Comparison of ENCODE assay signal across 22 cellular contexts in genomic region chr1:240415532-240415931, GRCh38.
DNase-seq lines count a peak whose midpoint lies in the region; ATAC-seq and TF ChIP-seq lines count a peak whose summit lies in the region.
"Had no signal": no experiment of that assay in that cellular context is flagged by ENCODE, and none has a peak within 500 bp of the region (broad histone marks: within the 10 kb centered on the region; RNA-seq: fewer than 3 reads in every experiment).

No MANE protein-coding gene starts in this region.

- H4K20me1 ChIP-seq in MM.1S (ENCODE audit: insufficient read depth, low read length): no peaks in the 10 kb centered on the region

- H3K4me2 ChIP-seq in MM.1S (ENCODE audit: low read depth, low read length): no peak overlapping the region

- peaks cover 3% of the 10 kb centered on the region for H3K27me3 Mint-ChIP-seq in glutamatergic neuron (ENCODE audit: unreplicated experiment)
- H3K27me3 Mint-ChIP-seq: CD4-positive, CD25-positive, alpha-beta regulatory T cell had no signal

- H2AFZ ChIP-seq in MM.1S (ENCODE audit: low read length): no peak overlapping the region

- H3K9me3 ChIP-seq in Panc1 (ENCODE audit: control insufficient read depth, insufficient read depth, low read depth, low read length) (no peaks in the 10 kb centered on the region), MM.1S (replicated peaks; ENCODE audit: insufficient read depth, low read length) (no peaks in the 10 kb centered on the region)

- H3K4me3 Mint-ChIP-seq in glutamatergic neuron (ENCODE audit: unreplicated experiment): no peak overlapping the region

- POLR2A ChIA-PET in Panc1 (lab: Charles Lee): no interaction called here

- H3K36me3 Mint-ChIP-seq in glutamatergic neuron (ENCODE audit: unreplicated experiment): peaks cover 10% of the 10 kb centered on the region
- H3K36me3 Mint-ChIP-seq: CD4-positive, CD25-positive, alpha-beta regulatory T cell had no signal

- H3K4me3 ChIP-seq in Panc1 (ENCODE audit: low read depth in 2 of 2, low read length in 2 of 2) (no peak overlapping the region), MM.1S (ENCODE audit: low read length) (no peak overlapping the region)
- H3K4me3 ChIP-seq: SK-N-MC had no signal

- DNase-seq in A172 (ENCODE audit: low spot score) (peak; percentile 62), ELR (ENCODE audit: low read depth) (peak; percentile 28), Panc1 (ENCODE audit: low read depth, low spot score) (no peak), iris pigment epithelial cell (ENCODE audit: low read depth) (peak; percentile 34), AG08395 (ENCODE audit: low spot score) (no peak), glomerular visceral epithelial cell (ENCODE audit: extremely low spot score) (no peak), MM.1S (no peak), glutamatergic neuron (no peak)
- DNase-seq: CD4-positive, CD25-positive, alpha-beta regulatory T cell; DMS 273 treated with DMSO at 0.1 percent for 48 hours; GDM1; GOT3; HCEC 1CT; Kasumi-1; NCI-H1092; NCI-H146; NCI-H2029 treated with DMSO at 0.1 percent for 48 hours; NCI-H345; NCI-H524; NCI-H774; SHP77 treated with DMSO at 0.1 percent for 48 hours had no signal

- H3K9me2 ChIP-seq in MM.1S (replicated peaks; ENCODE audit: insufficient read depth, low read length): no peaks in the 10 kb centered on the region

- intact Hi-C loops in Panc1 (cut with micrococcal nuclease; ENCODE audit: unreplicated experiment): no loop called here

- H3K36me3 ChIP-seq in Panc1 (ENCODE audit: control insufficient read depth, insufficient read depth, low read length): no peaks in the 10 kb centered on the region
- no peaks in the 10 kb centered on the region for H3K36me3 ChIP-seq in MM.1S (replicated peaks; ENCODE audit: insufficient read depth, low read length)

- CTCF ChIA-PET in Panc1 (lab: Charles Lee): no interaction called here

- no peaks in the 10 kb centered on the region for H3F3A ChIP-seq in MM.1S (ENCODE audit: insufficient read depth, low read length)

- BruUV-seq in Panc1 (replicated peaks; lab: Mats Ljungman, UMichigan): no TSS peak

- no peak overlapping the region for H3K27ac ChIP-seq in Panc1 (ENCODE audit: low read length)
- no peak overlapping the region for H3K27ac ChIP-seq in MM.1S (ENCODE audit: low read length)
- H3K27ac ChIP-seq: SK-N-MC had no signal

- in situ Hi-C loops in Panc1 (cut with HindIII; ENCODE audit: low pct_unique_long_range_greater_than_20kb, low sequenced_read_pairs): no loop called here

- ATAC-seq in Panc1: peak; percentile 79

- TF ChIP-seq CTCF in Panc1 (IDR thresholded peaks at IDR 0.05) (no peak), MM.1S (IDR thresholded peaks at IDR 0.05; ENCODE audit: low read length) (no peak), glutamatergic neuron (IDR thresholded peaks at IDR 0.05; ENCODE audit: partially characterized antibody, unreplicated experiment) (no peak)

- H3K4me1 ChIP-seq in Panc1 (ENCODE audit: control insufficient read depth, insufficient read depth, low read length): no peaks in the 10 kb centered on the region
- no peaks in the 10 kb centered on the region for H3K4me1 ChIP-seq in MM.1S (ENCODE audit: low read length)

- H3K79me2 ChIP-seq in MM.1S (ENCODE audit: low read length): no peaks in the 10 kb centered on the region

- H3K27ac Mint-ChIP-seq in glutamatergic neuron (ENCODE audit: unreplicated experiment): no peak overlapping the region
- H3K27ac Mint-ChIP-seq: CD4-positive, CD25-positive, alpha-beta regulatory T cell had no signal

- peaks cover 10% of the 10 kb centered on the region for H3K9me3 Mint-ChIP-seq in glutamatergic neuron (ENCODE audit: unreplicated experiment)

- H3K4me1 Mint-ChIP-seq in glutamatergic neuron (ENCODE audit: low read depth, unreplicated experiment): no peaks in the 10 kb centered on the region
- H3K4me1 Mint-ChIP-seq: CD4-positive, CD25-positive, alpha-beta regulatory T cell had no signal

- H3K27me3 ChIP-seq in Panc1 (ENCODE audit: control insufficient read depth, insufficient read depth, low read length) (no peaks in the 10 kb centered on the region), MM.1S (replicated peaks; ENCODE audit: insufficient read depth, low read length) (no peaks in the 10 kb centered on the region)

- no peak overlapping the region for H3K9ac ChIP-seq in MM.1S (ENCODE audit: low read length)

Comparison
In these comparisons a context has a peak if more than half of its experiments do, and no peak if none do; other contexts are left out.
1. DNase-seq: peak in A172 (single experiment), ELR (single experiment) and iris pigment epithelial cell (single experiment); none in Panc1 (single experiment), AG08395 (single experiment), glomerular visceral epithelial cell (single experiment), MM.1S (single experiment) and glutamatergic neuron (single experiment).